Comparison of ENCODE assay signal across 29 cellular contexts in the genomic region with DNA sequence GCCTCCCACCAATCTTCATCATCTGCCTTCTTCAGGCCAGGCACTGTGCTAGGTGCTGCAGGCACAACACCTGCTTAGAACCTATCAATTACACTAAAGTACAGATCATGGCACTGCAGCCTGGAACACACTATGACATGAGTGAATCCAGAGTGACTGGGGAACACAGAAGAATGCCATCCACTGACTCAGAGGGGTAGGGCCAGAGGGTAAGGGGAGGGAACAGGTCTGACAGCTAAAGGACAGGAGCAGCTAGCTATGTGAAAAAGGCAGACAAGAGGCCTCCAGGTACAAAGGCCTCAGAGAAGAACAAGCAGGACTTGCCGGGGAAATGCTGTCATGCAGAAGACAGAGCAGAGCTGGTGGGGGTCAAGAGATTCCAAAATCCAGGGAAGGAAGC.
"Had no signal": no experiment of that assay in that cellular context is flagged by ENCODE, and none has a peak within 500 bp of the region (broad histone marks: within the 10 kb centered on the region; RNA-seq: fewer than 3 reads in every experiment).

No MANE protein-coding gene starts in this region.

- H3K36me3 Mint-ChIP-seq: immature natural killer cell; naive thymus-derived CD8-positive, alpha-beta T cell; stimulated activated effector memory CD8-positive, alpha-beta T cell treated with anti-CD3 and anti-CD28 coated beads, Interleukin-12 subunit alpha, Interleukin-12 subunit beta, amount 100 ng/mL, for 72 hours had no signal

- ATAC-seq: left colon; left lung; lower lobe of right lung; naive thymus-derived CD8-positive, alpha-beta T cell; pancreas; right cardiac atrium; sciatic nerve; stimulated activated effector memory CD8-positive, alpha-beta T cell treated with anti-CD3 and anti-CD28 coated beads, Interleukin-12 subunit alpha, Interleukin-12 subunit beta, amount 100 ng/mL, for 72 hours; stimulated activated naive CD8-positive, alpha-beta T cell treated with anti-CD3 and anti-CD28 coated beads, Interleukin-15, amount 100 ng/mL, for 72 hours had no signal

- DNase-seq: hypothalamus; immature natural killer cell; kidney; left colon; left lung; lower lobe of right lung; mammary epithelial cell; mesenchymal stem cell; naive thymus-derived CD8-positive, alpha-beta T cell; nucleus accumbens; pancreas; posterior cingulate gyrus; retina; right cardiac atrium; stimulated activated CD4-positive, alpha-beta T cell treated with anti-CD3 and anti-CD28 coated beads, Interleukin-12 subunit alpha, Interleukin-12 subunit beta, amount 100 ng/mL, for 4 hours; stimulated activated CD4-positive, alpha-beta T cell treated with anti-CD3 and anti-CD28 coated beads, Interleukin-15, amount 100 ng/mL, for 24 hours; stimulated activated CD4-positive, alpha-beta T cell treated with anti-CD3 and anti-CD28 coated beads, Interleukin-2, amount 100 ng/mL, for 24 hours; stimulated activated CD4-positive, alpha-beta T cell treated with anti-CD3 and anti-CD28 coated beads, Interleukin-4, amount 100 ng/mL, for 24 hours; stimulated activated naive CD4-positive, alpha-beta T cell; stimulated activated naive CD8-positive, alpha-beta T cell treated with anti-CD3 and anti-CD28 coated beads, Interleukin-15, amount 100 ng/mL, for 72 hours; substantia nigra; transverse colon had no signal

- H3K4me3 Mint-ChIP-seq: immature natural killer cell; naive thymus-derived CD8-positive, alpha-beta T cell; nephron; neural crest cell; stimulated activated effector memory CD8-positive, alpha-beta T cell treated with anti-CD3 and anti-CD28 coated beads, Interleukin-12 subunit alpha, Interleukin-12 subunit beta, amount 100 ng/mL, for 72 hours; stimulated activated naive CD8-positive, alpha-beta T cell treated with anti-CD3 and anti-CD28 coated beads, Interleukin-15, amount 100 ng/mL, for 72 hours had no signal

- H3K27me3 Mint-ChIP-seq: stimulated activated naive CD8-positive, alpha-beta T cell treated with anti-CD3 and anti-CD28 coated beads, Interleukin-15, amount 100 ng/mL, for 72 hours had no signal

- H3K27me3 ChIP-seq: left lung, pancreas, transverse colon, vagina had no signal

- H3K36me3 ChIP-seq: left lung, prostate gland, transverse colon, vagina had no signal

- H3K9me3 ChIP-seq: left lung, lower lobe of right lung, pancreas, prostate gland, transverse colon, vagina had no signal

- H3K27ac Mint-ChIP-seq: immature natural killer cell; nephron; stimulated activated effector memory CD8-positive, alpha-beta T cell treated with anti-CD3 and anti-CD28 coated beads, Interleukin-12 subunit alpha, Interleukin-12 subunit beta, amount 100 ng/mL, for 72 hours had no signal

- H3K27ac ChIP-seq: left lung, lower lobe of right lung, pancreas, prostate gland, skin epidermis, transverse colon, vagina had no signal

- H3K4me1 ChIP-seq: left lung, lower lobe of right lung, pancreas, prostate gland, transverse colon, vagina had no signal

- H3K4me3 ChIP-seq: left lung, lower lobe of right lung, pancreas, prostate gland, skin epidermis, transverse colon, vagina had no signal

- H3K9me3 Mint-ChIP-seq: immature natural killer cell; naive thymus-derived CD8-positive, alpha-beta T cell; nephron; neural crest cell; stimulated activated effector memory CD8-positive, alpha-beta T cell treated with anti-CD3 and anti-CD28 coated beads, Interleukin-12 subunit alpha, Interleukin-12 subunit beta, amount 100 ng/mL, for 72 hours; stimulated activated naive CD8-positive, alpha-beta T cell treated with anti-CD3 and anti-CD28 coated beads, Interleukin-15, amount 100 ng/mL, for 72 hours had no signal

- H3K4me1 Mint-ChIP-seq: naive thymus-derived CD8-positive, alpha-beta T cell; neural crest cell; stimulated activated effector memory CD8-positive, alpha-beta T cell treated with anti-CD3 and anti-CD28 coated beads, Interleukin-12 subunit alpha, Interleukin-12 subunit beta, amount 100 ng/mL, for 72 hours; stimulated activated naive CD8-positive, alpha-beta T cell treated with anti-CD3 and anti-CD28 coated beads, Interleukin-15, amount 100 ng/mL, for 72 hours had no signal
